1 cellular context compared by ENCODE assay signal in the genomic region with DNA sequence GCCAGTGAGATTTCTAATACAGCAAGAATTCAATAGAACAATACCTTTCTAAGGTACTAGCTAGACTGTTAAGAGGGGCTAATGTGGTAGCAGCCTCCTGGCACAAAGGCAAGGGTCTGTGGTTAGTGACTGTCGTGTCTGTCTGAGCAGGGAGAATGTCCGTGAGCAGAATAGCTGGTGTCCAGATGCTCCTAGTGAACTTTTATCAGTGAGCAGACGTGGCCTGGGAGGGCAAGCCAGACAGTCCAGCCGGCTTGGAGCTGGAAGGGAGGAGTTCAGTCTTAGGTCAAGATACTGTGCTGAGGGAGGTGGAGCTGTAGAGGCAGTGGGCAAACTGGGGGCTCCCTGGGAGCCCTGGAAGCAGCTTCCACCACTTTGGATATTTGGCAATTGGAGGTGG.
TF ChIP-seq lines count a peak whose summit lies in the region.

No MANE protein-coding gene starts in this region.

TF ChIP-seq in K562, 482 proteins besides CTCF, POLR2A, EP300 and RAD21 (continued from another document and continues in another):
- TF ChIP-seq, protein P1, sequence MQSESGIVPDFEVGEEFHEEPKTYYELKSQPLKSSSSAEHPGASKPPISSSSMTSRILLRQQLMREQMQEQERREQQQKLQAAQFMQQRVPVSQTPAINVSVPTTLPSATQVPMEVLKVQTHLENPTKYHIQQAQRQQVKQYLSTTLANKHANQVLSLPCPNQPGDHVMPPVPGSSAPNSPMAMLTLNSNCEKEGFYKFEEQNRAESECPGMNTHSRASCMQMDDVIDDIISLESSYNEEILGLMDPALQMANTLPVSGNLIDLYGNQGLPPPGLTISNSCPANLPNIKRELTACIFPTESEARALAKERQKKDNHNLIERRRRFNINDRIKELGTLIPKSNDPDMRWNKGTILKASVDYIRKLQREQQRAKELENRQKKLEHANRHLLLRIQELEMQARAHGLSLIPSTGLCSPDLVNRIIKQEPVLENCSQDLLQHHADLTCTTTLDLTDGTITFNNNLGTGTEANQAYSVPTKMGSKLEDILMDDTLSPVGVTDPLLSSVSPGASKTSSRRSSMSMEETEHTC (IDR thresholded peaks at IDR 0.05) = no peak
- TF ChIP-seq TEAD4 (IDR thresholded peaks at IDR 0.05; ENCODE audit: low read length) = peak; percentile 77; the same call in 1 of the 2 replicates
- TF ChIP-seq TEAD4 (CRISPR knock-in tag; IDR thresholded peaks at IDR 0.05; ENCODE audit: borderline replicate concordance) = no peak
- TF ChIP-seq PTBP1 (IDR thresholded peaks at IDR 0.05; ENCODE audit: low read depth, low read length) = no peak
- TF ChIP-seq ZFPM2 (CRISPR knock-in tag; IDR thresholded peaks at IDR 0.05) = no peak
- TF ChIP-seq ZNF140 (CRISPR knock-in tag; IDR thresholded peaks at IDR 0.05) = no peak
- TF ChIP-seq, protein P2, sequence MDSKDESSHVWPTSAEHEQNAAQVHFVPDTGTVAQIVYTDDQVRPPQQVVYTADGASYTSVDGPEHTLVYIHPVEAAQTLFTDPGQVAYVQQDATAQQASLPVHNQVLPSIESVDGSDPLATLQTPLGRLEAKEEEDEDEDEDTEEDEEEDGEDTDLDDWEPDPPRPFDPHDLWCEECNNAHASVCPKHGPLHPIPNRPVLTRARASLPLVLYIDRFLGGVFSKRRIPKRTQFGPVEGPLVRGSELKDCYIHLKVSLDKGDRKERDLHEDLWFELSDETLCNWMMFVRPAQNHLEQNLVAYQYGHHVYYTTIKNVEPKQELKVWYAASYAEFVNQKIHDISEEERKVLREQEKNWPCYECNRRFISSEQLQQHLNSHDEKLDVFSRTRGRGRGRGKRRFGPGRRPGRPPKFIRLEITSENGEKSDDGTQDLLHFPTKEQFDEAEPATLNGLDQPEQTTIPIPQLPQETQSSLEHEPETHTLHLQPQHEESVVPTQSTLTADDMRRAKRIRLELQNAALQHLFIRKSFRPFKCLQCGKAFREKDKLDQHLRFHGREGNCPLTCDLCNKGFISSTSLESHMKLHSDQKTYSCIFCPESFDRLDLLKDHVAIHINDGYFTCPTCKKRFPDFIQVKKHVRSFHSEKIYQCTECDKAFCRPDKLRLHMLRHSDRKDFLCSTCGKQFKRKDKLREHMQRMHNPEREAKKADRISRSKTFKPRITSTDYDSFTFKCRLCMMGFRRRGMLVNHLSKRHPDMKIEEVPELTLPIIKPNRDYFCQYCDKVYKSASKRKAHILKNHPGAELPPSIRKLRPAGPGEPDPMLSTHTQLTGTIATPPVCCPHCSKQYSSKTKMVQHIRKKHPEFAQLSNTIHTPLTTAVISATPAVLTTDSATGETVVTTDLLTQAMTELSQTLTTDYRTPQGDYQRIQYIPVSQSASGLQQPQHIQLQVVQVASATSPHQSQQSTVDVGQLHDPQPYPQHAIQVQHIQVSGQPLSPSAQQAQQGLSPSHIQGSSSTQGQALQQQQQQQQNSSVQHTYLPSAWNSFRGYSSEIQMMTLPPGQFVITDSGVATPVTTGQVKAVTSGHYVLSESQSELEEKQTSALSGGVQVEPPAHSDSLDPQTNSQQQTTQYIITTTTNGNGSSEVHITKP (IDR thresholded peaks at IDR 0.05; ENCODE audit: partially characterized antibody) = peak; percentile 18
- no peak for TF ChIP-seq ZBTB1 (CRISPR knock-in tag; IDR thresholded peaks at IDR 0.05; ENCODE audit: borderline replicate concordance, low read depth)
- TF ChIP-seq, protein P3, sequence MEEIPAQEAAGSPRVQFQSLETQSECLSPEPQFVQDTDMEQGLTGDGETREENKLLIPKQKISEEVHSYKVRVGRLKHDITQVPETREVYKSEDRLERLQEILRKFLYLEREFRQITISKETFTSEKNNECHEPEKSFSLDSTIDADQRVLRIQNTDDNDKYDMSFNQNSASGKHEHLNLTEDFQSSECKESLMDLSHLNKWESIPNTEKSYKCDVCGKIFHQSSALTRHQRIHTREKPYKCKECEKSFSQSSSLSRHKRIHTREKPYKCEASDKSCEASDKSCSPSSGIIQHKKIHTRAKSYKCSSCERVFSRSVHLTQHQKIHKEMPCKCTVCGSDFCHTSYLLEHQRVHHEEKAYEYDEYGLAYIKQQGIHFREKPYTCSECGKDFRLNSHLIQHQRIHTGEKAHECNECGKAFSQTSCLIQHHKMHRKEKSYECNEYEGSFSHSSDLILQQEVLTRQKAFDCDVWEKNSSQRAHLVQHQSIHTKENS (CRISPR knock-in tag; IDR thresholded peaks at IDR 0.05) = no peak
- peak; percentile 68 for TF ChIP-seq MTA2 (IDR thresholded peaks at IDR 0.05; ENCODE audit: low read depth)
- TF ChIP-seq, protein P4, sequence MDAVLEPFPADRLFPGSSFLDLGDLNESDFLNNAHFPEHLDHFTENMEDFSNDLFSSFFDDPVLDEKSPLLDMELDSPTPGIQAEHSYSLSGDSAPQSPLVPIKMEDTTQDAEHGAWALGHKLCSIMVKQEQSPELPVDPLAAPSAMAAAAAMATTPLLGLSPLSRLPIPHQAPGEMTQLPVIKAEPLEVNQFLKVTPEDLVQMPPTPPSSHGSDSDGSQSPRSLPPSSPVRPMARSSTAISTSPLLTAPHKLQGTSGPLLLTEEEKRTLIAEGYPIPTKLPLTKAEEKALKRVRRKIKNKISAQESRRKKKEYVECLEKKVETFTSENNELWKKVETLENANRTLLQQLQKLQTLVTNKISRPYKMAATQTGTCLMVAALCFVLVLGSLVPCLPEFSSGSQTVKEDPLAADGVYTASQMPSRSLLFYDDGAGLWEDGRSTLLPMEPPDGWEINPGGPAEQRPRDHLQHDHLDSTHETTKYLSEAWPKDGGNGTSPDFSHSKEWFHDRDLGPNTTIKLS (IDR thresholded peaks at IDR 0.05; ENCODE audit: borderline replicate concordance, low read depth) = peak; percentile 33; the same call in 1 of the 2 replicates
- TF ChIP-seq ARHGAP35 (IDR thresholded peaks at IDR 0.05; ENCODE audit: partially characterized antibody) = no peak
- TF ChIP-seq, protein P5, sequence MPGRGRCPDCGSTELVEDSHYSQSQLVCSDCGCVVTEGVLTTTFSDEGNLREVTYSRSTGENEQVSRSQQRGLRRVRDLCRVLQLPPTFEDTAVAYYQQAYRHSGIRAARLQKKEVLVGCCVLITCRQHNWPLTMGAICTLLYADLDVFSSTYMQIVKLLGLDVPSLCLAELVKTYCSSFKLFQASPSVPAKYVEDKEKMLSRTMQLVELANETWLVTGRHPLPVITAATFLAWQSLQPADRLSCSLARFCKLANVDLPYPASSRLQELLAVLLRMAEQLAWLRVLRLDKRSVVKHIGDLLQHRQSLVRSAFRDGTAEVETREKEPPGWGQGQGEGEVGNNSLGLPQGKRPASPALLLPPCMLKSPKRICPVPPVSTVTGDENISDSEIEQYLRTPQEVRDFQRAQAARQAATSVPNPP (IDR thresholded peaks at IDR 0.05; ENCODE audit: borderline replicate concordance, insufficient read depth, insufficient read length) = no peak
- TF ChIP-seq, protein P6, sequence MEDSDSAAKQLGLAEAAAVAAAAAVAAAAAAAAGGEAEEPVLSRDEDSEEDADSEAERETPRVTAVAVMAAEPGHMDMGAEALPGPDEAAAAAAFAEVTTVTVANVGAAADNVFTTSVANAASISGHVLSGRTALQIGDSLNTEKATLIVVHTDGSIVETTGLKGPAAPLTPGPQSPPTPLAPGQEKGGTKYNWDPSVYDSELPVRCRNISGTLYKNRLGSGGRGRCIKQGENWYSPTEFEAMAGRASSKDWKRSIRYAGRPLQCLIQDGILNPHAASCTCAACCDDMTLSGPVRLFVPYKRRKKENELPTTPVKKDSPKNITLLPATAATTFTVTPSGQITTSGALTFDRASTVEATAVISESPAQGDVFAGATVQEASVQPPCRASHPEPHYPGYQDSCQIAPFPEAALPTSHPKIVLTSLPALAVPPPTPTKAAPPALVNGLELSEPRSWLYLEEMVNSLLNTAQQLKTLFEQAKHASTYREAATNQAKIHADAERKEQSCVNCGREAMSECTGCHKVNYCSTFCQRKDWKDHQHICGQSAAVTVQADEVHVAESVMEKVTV (CRISPR knock-in tag; IDR thresholded peaks at IDR 0.05) = no peak
- no peak for TF ChIP-seq ZNF133 (CRISPR knock-in tag; IDR thresholded peaks at IDR 0.05)
- TF ChIP-seq GATA2 (CRISPR knock-in tag; IDR thresholded peaks at IDR 0.05) = peak; percentile 69
- TF ChIP-seq ZNF408 (CRISPR knock-in tag; IDR thresholded peaks at IDR 0.05; ENCODE audit: low read depth) = no peak
- no peak for TF ChIP-seq ZBTB11 (CRISPR knock-in tag; IDR thresholded peaks at IDR 0.05)
- TF ChIP-seq FOXJ2 (tag; IDR thresholded peaks at IDR 0.05) = no peak
- TF ChIP-seq MCM3 (IDR thresholded peaks at IDR 0.05) = no peak
- TF ChIP-seq ZC3H11A (IDR thresholded peaks at IDR 0.05; ENCODE audit: low read depth, low read length) = no peak
- TF ChIP-seq NELFE (IDR thresholded peaks at IDR 0.05; ENCODE audit: insufficient read depth, insufficient read length) = no peak
- no peak for TF ChIP-seq RHOXF2B (CRISPR knock-in tag; conservative IDR thresholded peaks at IDR 0.05)
- no peak for TF ChIP-seq HCFC1 (IDR thresholded peaks at IDR 0.05; ENCODE audit: low read depth, low read length)
- no peak for TF ChIP-seq ZKSCAN1 (IDR thresholded peaks at IDR 0.05; ENCODE audit: low read depth, low read length)
- TF ChIP-seq, protein P7, sequence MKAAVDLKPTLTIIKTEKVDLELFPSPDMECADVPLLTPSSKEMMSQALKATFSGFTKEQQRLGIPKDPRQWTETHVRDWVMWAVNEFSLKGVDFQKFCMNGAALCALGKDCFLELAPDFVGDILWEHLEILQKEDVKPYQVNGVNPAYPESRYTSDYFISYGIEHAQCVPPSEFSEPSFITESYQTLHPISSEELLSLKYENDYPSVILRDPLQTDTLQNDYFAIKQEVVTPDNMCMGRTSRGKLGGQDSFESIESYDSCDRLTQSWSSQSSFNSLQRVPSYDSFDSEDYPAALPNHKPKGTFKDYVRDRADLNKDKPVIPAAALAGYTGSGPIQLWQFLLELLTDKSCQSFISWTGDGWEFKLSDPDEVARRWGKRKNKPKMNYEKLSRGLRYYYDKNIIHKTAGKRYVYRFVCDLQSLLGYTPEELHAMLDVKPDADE (conservative IDR thresholded peaks at IDR 0.05; ENCODE audit: control insufficient read depth, low read depth, low read length) = no peak
- TF ChIP-seq BMI1 (IDR thresholded peaks at IDR 0.05; ENCODE audit: low read length) = no peak
- TF ChIP-seq SMARCC2 (IDR thresholded peaks at IDR 0.05; ENCODE audit: low read depth) = no peak
- no peak for TF ChIP-seq ZNF3 (CRISPR knock-in tag; IDR thresholded peaks at IDR 0.05)
- TF ChIP-seq MYNN (IDR thresholded peaks at IDR 0.05) = peak; percentile 55; the same call in 1 of the 2 replicates
- no peak for TF ChIP-seq MYNN (CRISPR knock-in tag; IDR thresholded peaks at IDR 0.05)
- no peak for TF ChIP-seq ZFP30 (CRISPR knock-in tag; IDR thresholded peaks at IDR 0.05; ENCODE audit: borderline replicate concordance)
- TF ChIP-seq KLF6 (CRISPR knock-in tag; IDR thresholded peaks at IDR 0.05; ENCODE audit: borderline replicate concordance) = no peak
- no peak for TF ChIP-seq ELF2 (CRISPR knock-in tag; IDR thresholded peaks at IDR 0.05)
- no peak for TF ChIP-seq RBM22 (IDR thresholded peaks at IDR 0.05; ENCODE audit: low read depth, low read length, poor library complexity, severe bottlenecking)
- TF ChIP-seq SIN3A (IDR thresholded peaks at IDR 0.05; ENCODE audit: borderline replicate concordance in 2 of 2, control insufficient read depth in 1 of 2, low read depth in 2 of 2, low read length in 2 of 2) = no peak
- no peak for TF ChIP-seq MYC (IDR thresholded peaks at IDR 0.05; ENCODE audit: low read depth, low read length)
- no peak for TF ChIP-seq MYC (CRISPR knock-in tag; IDR thresholded peaks at IDR 0.05; ENCODE audit: borderline replicate concordance, low read depth)
- TF ChIP-seq ZNF77 (CRISPR knock-in tag; IDR thresholded peaks at IDR 0.05) = no peak
- no peak for TF ChIP-seq ZNF740 (CRISPR knock-in tag; IDR thresholded peaks at IDR 0.05)
- no peak for TF ChIP-seq ZNF740 (tag; IDR thresholded peaks at IDR 0.05)
- TF ChIP-seq NFIC (IDR thresholded peaks at IDR 0.05) = peak; percentile 74
- TF ChIP-seq HDAC2 (IDR thresholded peaks at IDR 0.05) = no peak; the same call in 1 of the 2 replicates
- TF ChIP-seq ELF1 (tag; IDR thresholded peaks at IDR 0.05) = no peak
- no peak for TF ChIP-seq BDP1 (IDR thresholded peaks at IDR 0.05; ENCODE audit: insufficient read depth, insufficient read length)
- TF ChIP-seq, protein P8, sequence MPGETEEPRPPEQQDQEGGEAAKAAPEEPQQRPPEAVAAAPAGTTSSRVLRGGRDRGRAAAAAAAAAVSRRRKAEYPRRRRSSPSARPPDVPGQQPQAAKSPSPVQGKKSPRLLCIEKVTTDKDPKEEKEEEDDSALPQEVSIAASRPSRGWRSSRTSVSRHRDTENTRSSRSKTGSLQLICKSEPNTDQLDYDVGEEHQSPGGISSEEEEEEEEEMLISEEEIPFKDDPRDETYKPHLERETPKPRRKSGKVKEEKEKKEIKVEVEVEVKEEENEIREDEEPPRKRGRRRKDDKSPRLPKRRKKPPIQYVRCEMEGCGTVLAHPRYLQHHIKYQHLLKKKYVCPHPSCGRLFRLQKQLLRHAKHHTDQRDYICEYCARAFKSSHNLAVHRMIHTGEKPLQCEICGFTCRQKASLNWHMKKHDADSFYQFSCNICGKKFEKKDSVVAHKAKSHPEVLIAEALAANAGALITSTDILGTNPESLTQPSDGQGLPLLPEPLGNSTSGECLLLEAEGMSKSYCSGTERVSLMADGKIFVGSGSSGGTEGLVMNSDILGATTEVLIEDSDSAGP (CRISPR knock-in tag; IDR thresholded peaks at IDR 0.05) = no peak
